In the genomic region with DNA sequence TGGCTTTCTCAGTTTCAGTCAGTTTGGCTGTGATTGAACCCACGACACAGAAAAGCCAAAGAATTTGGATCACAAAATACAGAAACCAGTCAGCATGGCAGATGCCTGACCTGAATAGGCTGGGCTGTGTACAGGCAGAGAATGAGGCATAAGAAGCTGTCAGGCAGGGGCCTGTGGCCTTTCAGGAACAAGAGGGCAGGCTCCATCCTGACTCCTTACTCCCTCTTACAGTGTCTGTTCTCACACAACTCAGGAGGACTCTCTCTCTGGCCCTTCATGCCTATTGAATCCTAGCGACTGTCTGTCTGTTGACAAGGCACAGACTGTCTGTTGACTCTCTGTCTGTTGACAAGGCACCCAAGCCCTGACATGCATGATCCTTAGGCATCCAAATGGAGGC, we compare ENCODE assay signal across 24 cellular contexts.
DNase-seq lines count a peak whose midpoint lies in the region; FAIRE-seq and TF ChIP-seq lines count a peak whose summit lies in the region.
"Had no signal": no experiment of that assay in that cellular context is flagged by ENCODE, and none has a peak within 500 bp of the region (broad histone marks: within the 10 kb centered on the region; RNA-seq: fewer than 3 reads in every experiment).

No MANE protein-coding gene starts in this region.

- H3K14ac ChIP-seq in H9 (ENCODE audit: insufficient read depth, low read length) (0 out of 2 replicates have a peak overlapping the region, but pooled peaks have one; percentile 24), H1 (ENCODE audit: insufficient read length) (no peak overlapping the region), trophoblast cell (ENCODE audit: low read length) (no peak overlapping the region)

- intact Hi-C loops in dorsolateral prefrontal cortex (cut with DNase I), result no loop called here

- H3K27me3 ChIP-seq in H9 (ENCODE audit: insufficient read depth, low read length) (no peaks in the 10 kb centered on the region), H1 (replicated peaks in 1 of 4; ENCODE audit: control insufficient read depth in 3 of 4, extremely low read depth in 1 of 4, insufficient read depth in 3 of 4, low read length in 3 of 4) (no peaks in the 10 kb centered on the region), trophoblast cell (ENCODE audit: insufficient read depth, low read length) (no peaks in the 10 kb centered on the region), dorsolateral prefrontal cortex (no peaks in the 10 kb centered on the region)
- H3K27me3 ChIP-seq: SJSA1 had no signal

- TF ChIP-seq RAD21 in H1 (IDR thresholded peaks at IDR 0.05 in 1 of 2, conservative IDR thresholded peaks at IDR 0.05 in 1 of 2; ENCODE audit: low read depth in 2 of 2, low read length in 2 of 2), result no peak

- H3K56ac ChIP-seq in H9 (ENCODE audit: insufficient read length, low read depth, low read length), result no peak overlapping the region
- H3K56ac ChIP-seq in H1 (replicated peaks; ENCODE audit: insufficient read length, low read depth, low read length), result no peak overlapping the region

- H3K4me1 ChIP-seq in H9 (ENCODE audit: insufficient read depth, low read length) (peaks cover 13% of the 10 kb centered on the region; the same call in 1 of the 2 replicates), H1 (replicated peaks in 1 of 4; ENCODE audit: control insufficient read depth in 3 of 4, insufficient read depth in 4 of 4, low read length in 3 of 4) (peaks cover 0 to 10% (median 4%) of the 10 kb centered on the region in 4 experiments; a peak in 3 of 7 replicates), trophoblast cell (ENCODE audit: control insufficient read depth in 1 of 2, insufficient read depth in 2 of 2, low read length in 2 of 2) (peaks cover 0 to 12% of the 10 kb centered on the region in 2 experiments)
- H3K4me1 ChIP-seq: SJSA1 had no signal

- no peaks in the 10 kb centered on the region for H3K23me2 ChIP-seq in H9 (ENCODE audit: insufficient read length, low read depth, low read length, poor library complexity, severe bottlenecking)
- no peaks in the 10 kb centered on the region for H3K23me2 ChIP-seq in H1 (ENCODE audit: low read depth, low read length)

- no peaks in the 10 kb centered on the region for H3K79me2 ChIP-seq in H9 (ENCODE audit: insufficient read depth, low read length)
- H3K79me2 ChIP-seq in H1 (ENCODE audit: control insufficient read depth in 1 of 2, insufficient read depth in 2 of 2, low read length in 2 of 2), result no peaks in the 10 kb centered on the region
- no peaks in the 10 kb centered on the region for H3K79me2 ChIP-seq in trophoblast cell (ENCODE audit: control insufficient read depth, insufficient read depth, low read length, poor library complexity)

- H4K5ac ChIP-seq in H9 (ENCODE audit: insufficient read length, low read depth, low read length) (no peak overlapping the region), H1 (ENCODE audit: insufficient read length, low read depth, low read length) (no peak overlapping the region)

- H4K91ac ChIP-seq in H9 (ENCODE audit: insufficient read length, low read depth, low read length) (no peak overlapping the region), H1 (replicated peaks; ENCODE audit: insufficient read length, low read length) (no peak overlapping the region), trophoblast cell (ENCODE audit: low read depth, low read length) (no peak overlapping the region)

- no peak overlapping the region for H2AK5ac ChIP-seq in H9 (ENCODE audit: insufficient read length, low read length)
- no peak overlapping the region for H2AK5ac ChIP-seq in H1 (ENCODE audit: low read depth, low read length)
- H2AK5ac ChIP-seq in trophoblast cell (ENCODE audit: low read length), result no peak overlapping the region

- POLR2A ChIA-PET in H1 (lab: Charles Lee; ENCODE audit: partially characterized antibody), result no interaction called here

- H3K9me3 ChIP-seq in H9 (ENCODE audit: control insufficient read depth, low read depth, low read length) (no peaks in the 10 kb centered on the region), H1 (ENCODE audit: insufficient read depth in 2 of 2, low read depth in 1 of 2, low read length in 1 of 2) (no peaks in the 10 kb centered on the region), trophoblast cell (ENCODE audit: insufficient read depth, low read depth, low read length) (no peaks in the 10 kb centered on the region)
- H3K9me3 ChIP-seq: A549, HAP-1, SJSA1 had no signal

- H3K27ac ChIP-seq in H9 (ENCODE audit: insufficient read length, low read depth, low read length) (no peak overlapping the region), H1 (ENCODE audit: low read depth, low read length) (no peak overlapping the region), trophoblast cell (ENCODE audit: low read depth, low read length) (peak overlapping the region; percentile 77), dorsolateral prefrontal cortex (no peak overlapping the region)
- H3K27ac ChIP-seq: A549, GM23248, SJSA1 had no signal

- DNase-seq in DMS153 (lab: John Stamatoyannopoulos, UW) (peak; percentile 52), H9 (no peak), H1 (ENCODE audit: low read depth in 1 of 2, low spot score in 2 of 2) (no peak), trophoblast cell (no peak), dorsolateral prefrontal cortex (no peak), medulla oblongata (ENCODE audit: extremely low spot score) (no peak), HPDE6-E6E7 (ENCODE audit: extremely low spot score) (no peak)
- DNase-seq: AML-193; C1 segment of cervical spinal cord; CD4-positive, alpha-beta memory T cell; COR-L47; DND-41; GM23248; NCI-H1048; NCI-H1417; NCI-H1694; NCI-H2029 treated with DMSO at 0.1 percent for 48 hours; NCI-H2227 treated with DMSO at 0.1 percent for 48 hours; PC-3; T-cell had no signal

- H4K8ac ChIP-seq in H9 (replicated peaks; ENCODE audit: insufficient read length, low read depth, low read length), result no peak overlapping the region
- no peak overlapping the region for H4K8ac ChIP-seq in H1 (ENCODE audit: extremely low read depth, insufficient read depth, low read length)
- H4K8ac ChIP-seq in trophoblast cell (ENCODE audit: low read depth, low read length), result no peak overlapping the region

- H3T11ph ChIP-seq in H9 (ENCODE audit: low read length), result no peak overlapping the region

- H2BK120ac ChIP-seq in H9 (ENCODE audit: low read depth, low read length, poor library complexity, severe bottlenecking) (no peak overlapping the region), H1 (replicated peaks; ENCODE audit: low read depth, low read length) (no peak overlapping the region), trophoblast cell (ENCODE audit: insufficient read depth, low read length, poor library complexity) (no peak overlapping the region)

- H3K4me2 ChIP-seq in H9 (ENCODE audit: insufficient read depth, insufficient read length, low read length) (no peak overlapping the region), H1 (ENCODE audit: insufficient read depth in 1 of 2, low read depth in 2 of 2, low read length in 2 of 2) (no peak overlapping the region), trophoblast cell (ENCODE audit: low read length) (no peak overlapping the region)
- H3K4me2 ChIP-seq: A549 had no signal

- no peak overlapping the region for H3K4me3 Mint-ChIP-seq in H9
- H3K4me3 Mint-ChIP-seq: CD4-positive, alpha-beta memory T cell; T-cell had no signal

- H3K27me3 Mint-ChIP-seq in H9 (ENCODE audit: low read depth), result no peaks in the 10 kb centered on the region

- H2BK12ac ChIP-seq in H9 (ENCODE audit: insufficient read length, low read depth, low read length), result no peak overlapping the region
- H2BK12ac ChIP-seq in H1 (ENCODE audit: low read depth, low read length), result no peak overlapping the region
- no peak overlapping the region for H2BK12ac ChIP-seq in trophoblast cell (ENCODE audit: low read length)

- H3K4ac ChIP-seq in H9 (ENCODE audit: low read depth, low read length), result no peak overlapping the region
- no peak overlapping the region for H3K4ac ChIP-seq in H1 (replicated peaks; ENCODE audit: insufficient read length, low read depth, low read length)
- no peak overlapping the region for H3K4ac ChIP-seq in trophoblast cell (ENCODE audit: low read depth, low read length)

- H2BK15ac ChIP-seq in H9 (ENCODE audit: low read depth, low read length) (no peak overlapping the region), H1 (ENCODE audit: low read length) (no peak overlapping the region; the same call in 1 of the 2 replicates)

- H3K4me3 ChIP-seq in H1 (ENCODE audit: extremely low read depth in 1 of 4, insufficient read depth in 2 of 4, low read depth in 3 of 4, low read length in 4 of 4) (no peak overlapping the region), trophoblast cell (ENCODE audit: low read depth, low read length) (no peak overlapping the region), dorsolateral prefrontal cortex (no peak overlapping the region)
- H3K4me3 ChIP-seq: A549, GM23248, HAP-1, SJSA1 had no signal

- H2BK5ac ChIP-seq in H9 (ENCODE audit: insufficient read length, low read length) (no peak overlapping the region), H1 (ENCODE audit: low read depth, low read length) (no peak overlapping the region), trophoblast cell (ENCODE audit: low read depth, low read length, poor library complexity) (peak overlapping the region; percentile 7)

- peaks cover 24 to 32% of the 10 kb centered on the region in 2 experiments for H3K4me1 Mint-ChIP-seq in H9
- H3K4me1 Mint-ChIP-seq: CD4-positive, alpha-beta memory T cell; T-cell had no signal

- no peak overlapping the region for H2AFZ ChIP-seq in H9 (ENCODE audit: low read length)
- no peak overlapping the region for H2AFZ ChIP-seq in H1 (ENCODE audit: low read length)
- no peak overlapping the region for H2AFZ ChIP-seq in trophoblast cell (ENCODE audit: insufficient read depth, low read length, poor library complexity)
- H2AFZ ChIP-seq: GM23248 had no signal

- H3K27ac Mint-ChIP-seq in H9, result no peak overlapping the region; a peak in 1 of 7 replicates
- H3K27ac Mint-ChIP-seq: CD4-positive, alpha-beta memory T cell; T-cell had no signal

- H4K20me1 ChIP-seq in H9 (ENCODE audit: control insufficient read depth, insufficient read depth, insufficient read length), result no peaks in the 10 kb centered on the region
- no peaks in the 10 kb centered on the region for H4K20me1 ChIP-seq in H1 (replicated peaks in 1 of 2; ENCODE audit: control insufficient read depth in 1 of 2, insufficient read depth in 2 of 2, low read length in 2 of 2)

- H2BK20ac ChIP-seq in H9 (ENCODE audit: low read depth, low read length, poor library complexity, severe bottlenecking) (no peak overlapping the region), H1 (ENCODE audit: low read length) (no peak overlapping the region)

- no peaks in the 10 kb centered on the region for H3K79me1 ChIP-seq in H9 (ENCODE audit: insufficient read depth, low read depth, low read length, poor library complexity, severe bottlenecking)
- H3K79me1 ChIP-seq in H1 (ENCODE audit: low read depth, low read length), result no peaks in the 10 kb centered on the region
- H3K79me1 ChIP-seq in trophoblast cell (ENCODE audit: low read length), result peaks cover 2% of the 10 kb centered on the region

- TF ChIP-seq CTCF in H9 (conservative IDR thresholded peaks at IDR 0.05) (no peak), H1 (IDR thresholded peaks at IDR 0.05; ENCODE audit: control extremely low read depth in 1 of 3, insufficient read depth in 1 of 3, low read depth in 1 of 3, low read length in 3 of 3) (no peak), dorsolateral prefrontal cortex (IDR thresholded peaks at IDR 0.05 in 54 of 56, conservative IDR thresholded peaks at IDR 0.05 in 2 of 56; ENCODE audit: low read depth in 1 of 56, partially characterized antibody in 56 of 56) (no peak)

- no peaks in the 10 kb centered on the region for H3K9me3 Mint-ChIP-seq in H9
- H3K9me3 Mint-ChIP-seq: CD4-positive, alpha-beta memory T cell; T-cell had no signal

- TF ChIP-seq EP300 in H1 (IDR thresholded peaks at IDR 0.05; ENCODE audit: borderline replicate concordance in 1 of 2, low read depth in 2 of 2, low read length in 2 of 2), result no peak

- H3K18ac ChIP-seq in H9 (ENCODE audit: insufficient read length, low read depth, low read length) (no peak overlapping the region), H1 (ENCODE audit: extremely low read depth, low read length) (0 out of 2 replicates have a peak overlapping the region, but pooled peaks have one; percentile 29), trophoblast cell (ENCODE audit: low read length) (no peak overlapping the region)

- CTCF ChIA-PET in H1 (lab: Charles Lee; ENCODE audit: partially characterized antibody), result interaction anchor here (1.0 kb wide), 1 partner anchor 27 kb away, joined by 3 read pairs; no protein-coding TSS in a partner anchor

- H3K36me3 Mint-ChIP-seq in H9 (ENCODE audit: insufficient read depth in 1 of 3, low read depth in 3 of 3), result no peaks in the 10 kb centered on the region
- H3K36me3 Mint-ChIP-seq: CD4-positive, alpha-beta memory T cell; T-cell had no signal

- H4K12ac ChIP-seq in trophoblast cell (ENCODE audit: low read depth, low read length), result no peak overlapping the region

- no peaks in the 10 kb centered on the region for H3K36me3 ChIP-seq in H1 (ENCODE audit: control insufficient read depth in 2 of 4, insufficient read depth in 4 of 4, low read length in 3 of 4)
- no peaks in the 10 kb centered on the region for H3K36me3 ChIP-seq in trophoblast cell (ENCODE audit: control insufficient read depth in 1 of 2, insufficient read depth in 2 of 2, low read length in 2 of 2)
- H3K36me3 ChIP-seq: HAP-1, SJSA1 had no signal

- no peak for FAIRE-seq in H1 (lab: Jason Lieb, UNC)
- FAIRE-seq: A549, GM18507 had no signal

- WGBS in H9 (ENCODE audit: extremely low coverage, insufficient read length, low lambda C conversion rate), result no CpG with 5 or more reads among the region's 2 CpGs
- WGBS in H1 (ENCODE audit: extremely low coverage in 1 of 2, insufficient coverage in 1 of 2, insufficient read length in 1 of 2, insufficient replicate concordance in 2 of 2, low coverage in 1 of 2, low lambda C conversion rate in 2 of 2, missing lambda C conversion rate in 1 of 2), 2 experiments, result 100% methylated on average over 2 of the region's 2 CpGs; no CpG with 5 or more reads in 1 of the 2 experiments
- WGBS in trophoblast cell (ENCODE audit: extremely low coverage, insufficient coverage, insufficient read length), result no CpG with 5 or more reads among the region's 2 CpGs

- H3K23ac ChIP-seq in H9 (ENCODE audit: insufficient read length, low read depth, low read length) (no peak overlapping the region), H1 (ENCODE audit: insufficient read length) (no peak overlapping the region), trophoblast cell (ENCODE audit: low read length) (no peak overlapping the region)

- H3K9ac ChIP-seq in H9 (ENCODE audit: extremely low read depth, insufficient read length, low read length) (no peak overlapping the region), H1 (replicated peaks in 1 of 4; ENCODE audit: extremely low read depth in 1 of 4, low read depth in 3 of 4, low read length in 3 of 4) (no peak overlapping the region), trophoblast cell (ENCODE audit: low read length) (no peak overlapping the region)
- H3K9ac ChIP-seq: GM23248 had no signal

- TF ChIP-seq POLR2A in H1 (IDR thresholded peaks at IDR 0.05; ENCODE audit: control extremely low read depth in 1 of 2, low read depth in 2 of 2, low read length in 2 of 2), result no peak
